1 cellular context compared by ENCODE assay signal in genomic region chr9:128072144-128073021, GRCh38.
TF ChIP-seq lines count a peak whose summit lies in the region.

No MANE protein-coding gene starts in this region.

TF ChIP-seq in K562, 482 proteins besides CTCF, POLR2A, EP300 and RAD21 (continued from another document):
- TF ChIP-seq ZNF518B (CRISPR knock-in tag; IDR thresholded peaks at IDR 0.05), result no peak
- no peak for TF ChIP-seq RBM15 (IDR thresholded peaks at IDR 0.05; ENCODE audit: insufficient read depth, low read length)
- 0 out of 2 replicates have a peak, but pooled peaks have one; percentile 43 for TF ChIP-seq SMARCA4 (IDR thresholded peaks at IDR 0.05)
- 0 out of 4 replicates have a peak, but pooled peaks of 1 of the 2 experiments have one; percentile 39 for TF ChIP-seq FOXK2 (conservative IDR thresholded peaks at IDR 0.05 in 1 of 2, IDR thresholded peaks at IDR 0.05 in 1 of 2; ENCODE audit: low read depth in 2 of 2)
- TF ChIP-seq NBN (IDR thresholded peaks at IDR 0.05; ENCODE audit: low read depth), result 0 out of 2 replicates have a peak, but pooled peaks have one; percentile 62
- TF ChIP-seq ZNF318 (IDR thresholded peaks at IDR 0.05; ENCODE audit: borderline replicate concordance in 1 of 2, low read depth in 1 of 2), result peak in 1 of 2 experiments; percentile 56; a peak in 1 of 4 replicates
- TF ChIP-seq DPF2 (IDR thresholded peaks at IDR 0.05), result 0 out of 2 replicates have a peak, but pooled peaks have one; percentile 7
- peak; percentile 14 for TF ChIP-seq RBBP5 (IDR thresholded peaks at IDR 0.05; ENCODE audit: borderline replicate concordance, insufficient read depth, low read length, poor library complexity, severe bottlenecking)
- TF ChIP-seq ZNF395 (CRISPR knock-in tag; IDR thresholded peaks at IDR 0.05), result 0 out of 2 replicates have a peak, but pooled peaks have one; percentile 28
- TF ChIP-seq CBFA2T2 (conservative IDR thresholded peaks at IDR 0.05), result no peak
- no peak for TF ChIP-seq JUN (IDR thresholded peaks at IDR 0.05; ENCODE audit: borderline replicate concordance, low read depth, low read length)
- no peak for TF ChIP-seq JUN (CRISPR knock-in tag; IDR thresholded peaks at IDR 0.05; ENCODE audit: borderline replicate concordance)
- TF ChIP-seq SMAD2 (IDR thresholded peaks at IDR 0.05; ENCODE audit: low read depth, low read length), result no peak
- TF ChIP-seq, protein P1, sequence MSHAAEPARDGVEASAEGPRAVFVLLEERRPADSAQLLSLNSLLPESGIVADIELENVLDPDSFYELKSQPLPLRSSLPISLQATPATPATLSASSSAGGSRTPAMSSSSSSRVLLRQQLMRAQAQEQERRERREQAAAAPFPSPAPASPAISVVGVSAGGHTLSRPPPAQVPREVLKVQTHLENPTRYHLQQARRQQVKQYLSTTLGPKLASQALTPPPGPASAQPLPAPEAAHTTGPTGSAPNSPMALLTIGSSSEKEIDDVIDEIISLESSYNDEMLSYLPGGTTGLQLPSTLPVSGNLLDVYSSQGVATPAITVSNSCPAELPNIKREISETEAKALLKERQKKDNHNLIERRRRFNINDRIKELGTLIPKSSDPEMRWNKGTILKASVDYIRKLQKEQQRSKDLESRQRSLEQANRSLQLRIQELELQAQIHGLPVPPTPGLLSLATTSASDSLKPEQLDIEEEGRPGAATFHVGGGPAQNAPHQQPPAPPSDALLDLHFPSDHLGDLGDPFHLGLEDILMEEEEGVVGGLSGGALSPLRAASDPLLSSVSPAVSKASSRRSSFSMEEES (CRISPR knock-in tag; IDR thresholded peaks at IDR 0.05), result peak; percentile 0; the same call in 1 of the 2 replicates
- peak; percentile 42; the same call in 1 of the 2 replicates for TF ChIP-seq GABPA (tag; conservative IDR thresholded peaks at IDR 0.05; ENCODE audit: low read depth)
- TF ChIP-seq POLR2AphosphoS2 (IDR thresholded peaks at IDR 0.05; ENCODE audit: low read length), result no peak
- peak; percentile 50; the same call in 1 of the 2 replicates for TF ChIP-seq SMARCE1 (IDR thresholded peaks at IDR 0.05)
- TF ChIP-seq NR3C1 (CRISPR knock-in tag; IDR thresholded peaks at IDR 0.05), result no peak
- TF ChIP-seq, protein P2, sequence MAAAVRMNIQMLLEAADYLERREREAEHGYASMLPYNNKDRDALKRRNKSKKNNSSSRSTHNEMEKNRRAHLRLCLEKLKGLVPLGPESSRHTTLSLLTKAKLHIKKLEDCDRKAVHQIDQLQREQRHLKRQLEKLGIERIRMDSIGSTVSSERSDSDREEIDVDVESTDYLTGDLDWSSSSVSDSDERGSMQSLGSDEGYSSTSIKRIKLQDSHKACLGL (CRISPR knock-in tag; IDR thresholded peaks at IDR 0.05; ENCODE audit: borderline replicate concordance, poor library complexity, severe bottlenecking), result no peak
- peak; percentile 61; the same call in 1 of the 2 replicates for TF ChIP-seq ZNF766 (CRISPR knock-in tag; conservative IDR thresholded peaks at IDR 0.05)
- no peak for TF ChIP-seq ZNF696 (CRISPR knock-in tag; conservative IDR thresholded peaks at IDR 0.05)
